In the genomic region with DNA sequence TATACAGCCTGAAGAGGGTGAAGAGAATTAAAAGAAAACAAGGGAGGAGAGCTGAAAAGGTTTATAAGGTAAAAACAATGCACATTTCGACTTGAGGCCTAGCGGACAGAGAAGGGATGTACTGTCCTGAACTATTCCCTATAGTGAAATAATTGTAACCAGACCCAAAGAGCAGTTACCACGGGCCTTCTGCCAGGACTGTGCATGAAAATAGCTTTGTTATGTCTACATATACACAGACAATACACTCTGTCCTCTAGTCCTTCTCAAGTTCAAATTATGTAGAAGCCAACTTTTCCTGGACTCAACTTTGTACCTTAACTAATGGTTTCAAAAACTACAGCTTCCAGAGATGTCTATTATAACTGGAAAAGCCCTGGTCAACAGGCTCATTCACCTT, we compare ENCODE assay signal across 19 cellular contexts.
"Had no signal": no experiment of that assay in that cellular context is flagged by ENCODE, and none has a peak within 500 bp of the region (broad histone marks: within the 10 kb centered on the region; RNA-seq: fewer than 3 reads in every experiment).

No MANE protein-coding gene starts in this region.

- H3K27me3 Mint-ChIP-seq: activated CD4-positive, alpha-beta T cell treated with anti-CD3 and anti-CD28 coated beads, Interleukin-2, amount 10 ng/mL, durations not matched to agents 24 days and 14 days; activated T-helper 17 cell treated with anti-CD3 and anti-CD28 coated beads, Interleukin-2, amount 50 U/mL, for 72 hours; type B pancreatic cell had no signal

- DNase-seq: activated CD4-positive, alpha-beta T cell treated with anti-CD3 and anti-CD28 coated beads, Interleukin-2, amount 10 ng/mL, durations not matched to agents 24 days and 14 days; activated naive CD4-positive, alpha-beta T cell treated with anti-CD3 and anti-CD28 coated beads, Interleukin-2, amount 50 U/mL, for 16 hours; activated T-cell treated with anti-CD3 and anti-CD28 coated beads for 4 hours; amniotic stem cell; foreskin keratinocyte; heart left ventricle; left ventricle myocardium superior; mesenchymal stem cell; psoas muscle; right lobe of liver; stimulated activated CD4-positive, alpha-beta T cell treated with anti-CD3 and anti-CD28 coated beads, Interleukin-2, amount 100 ng/mL, for 24 hours; stimulated activated naive CD4-positive, alpha-beta T cell; substantia nigra had no signal

- H3K36me3 ChIP-seq: breast epithelium, heart left ventricle, right lobe of liver had no signal

- H3K9me3 ChIP-seq: breast epithelium, heart left ventricle, psoas muscle, right lobe of liver had no signal

- H3K9me3 Mint-ChIP-seq: activated T-helper 17 cell treated with anti-CD3 and anti-CD28 coated beads, Interleukin-2, amount 50 U/mL, for 72 hours; nephron; type B pancreatic cell; WTC11 had no signal

- H3K4me3 ChIP-seq: breast epithelium, heart left ventricle, psoas muscle, right lobe of liver had no signal

- H3K4me1 Mint-ChIP-seq: activated CD4-positive, alpha-beta T cell treated with anti-CD3 and anti-CD28 coated beads, Interleukin-2, amount 10 ng/mL, durations not matched to agents 24 days and 14 days; WTC11 had no signal

- H3K4me3 Mint-ChIP-seq: activated CD4-positive, alpha-beta T cell treated with anti-CD3 and anti-CD28 coated beads, Interleukin-2, amount 10 ng/mL, durations not matched to agents 24 days and 14 days; activated T-helper 17 cell treated with anti-CD3 and anti-CD28 coated beads, Interleukin-2, amount 50 U/mL, for 72 hours; nephron; type B pancreatic cell; WTC11 had no signal

- H3K4me1 ChIP-seq: breast epithelium, right lobe of liver had no signal

- H3K27me3 ChIP-seq: breast epithelium, foreskin keratinocyte, heart left ventricle, right lobe of liver had no signal

- ATAC-seq: activated T-helper 17 cell treated with anti-CD3 and anti-CD28 coated beads, Interleukin-2, amount 50 U/mL, for 72 hours; foreskin keratinocyte; heart left ventricle; left ventricle myocardium superior; right lobe of liver; SK-N-SH treated with all-trans-retinoic acid at 6 μM for 48 hours; WTC11 had no signal

- H3K36me3 Mint-ChIP-seq: type B pancreatic cell, WTC11 had no signal

- H3K27ac ChIP-seq: breast epithelium, foreskin keratinocyte, heart left ventricle, psoas muscle, right lobe of liver had no signal

- H3K27ac Mint-ChIP-seq: activated CD4-positive, alpha-beta T cell treated with anti-CD3 and anti-CD28 coated beads, Interleukin-2, amount 10 ng/mL, durations not matched to agents 24 days and 14 days; activated T-helper 17 cell treated with anti-CD3 and anti-CD28 coated beads, Interleukin-2, amount 50 U/mL, for 72 hours; type B pancreatic cell; WTC11 had no signal
